24 cellular contexts compared by ENCODE assay signal in genomic region chrX:19245711-19246269, GRCh38.
A peak's percentile ranks its signal among the peaks of the same experiment; 100 is the strongest.
DNase-seq lines count a peak whose midpoint lies in the region; ATAC-seq, FAIRE-seq and TF ChIP-seq lines count a peak whose summit lies in the region.
"Had no signal": no experiment of that assay in that cellular context is flagged by ENCODE, and none has a peak within 500 bp of the region (broad histone marks: within the 10 kb centered on the region; RNA-seq: fewer than 3 reads in every experiment).

No MANE protein-coding gene starts in this region.

- TF ChIP-seq RAD21 in liver (IDR thresholded peaks at IDR 0.05) = no peak

- no peak overlapping the region for H3K4me3 Mint-ChIP-seq in mesothelial cell of epicardium
- H3K4me3 Mint-ChIP-seq: CD8-positive, alpha-beta T cell; GM23338 had no signal

- H3K4me1 ChIP-seq in endothelial cell of umbilical vein (ENCODE audit: control insufficient read depth, extremely low read depth, insufficient read depth, low read length) = no peaks in the 10 kb centered on the region
- H3K4me1 ChIP-seq in liver (ENCODE audit: control insufficient read depth in 4 of 4, insufficient read depth in 4 of 4, low read length in 3 of 4) = peaks cover 0 to 7% (median 1%) of the 10 kb centered on the region in 4 donors
- no peaks in the 10 kb centered on the region for H3K4me1 ChIP-seq in thyroid gland
- H3K4me1 ChIP-seq in foreskin keratinocyte = no peaks in the 10 kb centered on the region
- H3K4me1 ChIP-seq: BLaER1 treated with 17β-estradiol and CSF1 and Interleukin-3, amounts not matched to agents 10 nM and 100 nM had no signal

- no peak for ATAC-seq in foreskin keratinocyte
- ATAC-seq: CD8-positive, alpha-beta T cell; GM23338; HCT116; K562 had no signal

- H3K36me3 Mint-ChIP-seq in mesothelial cell of epicardium = no peaks in the 10 kb centered on the region
- H3K36me3 Mint-ChIP-seq: CD8-positive, alpha-beta T cell had no signal

- H3K27ac Mint-ChIP-seq in mesothelial cell of epicardium = no peak overlapping the region
- H3K27ac Mint-ChIP-seq: CD8-positive, alpha-beta T cell; GM23338 had no signal

- H3K4me3 ChIP-seq in endothelial cell of umbilical vein (replicated peaks in 1 of 3; ENCODE audit: insufficient read depth in 1 of 3, low read depth in 1 of 3, low read length in 3 of 3) = no peak overlapping the region
- H3K4me3 ChIP-seq in liver (ENCODE audit: low read depth in 1 of 3, low read length in 3 of 3) = no peak overlapping the region
- H3K4me3 ChIP-seq in thyroid gland (replicated peaks in 1 of 3) = no peak overlapping the region
- H3K4me3 ChIP-seq: BLaER1 treated with 17β-estradiol and CSF1 and Interleukin-3, amounts not matched to agents 10 nM and 100 nM; GM23338; K562; SK-N-MC had no signal

- no peaks in the 10 kb centered on the region for H3K27me3 ChIP-seq in endothelial cell of umbilical vein (ENCODE audit: control insufficient read depth in 2 of 2, insufficient read depth in 2 of 2, low read length in 2 of 2)
- no peaks in the 10 kb centered on the region for H3K27me3 ChIP-seq in liver (ENCODE audit: control insufficient read depth in 4 of 4, insufficient read depth in 4 of 4, low read length in 3 of 4)
- H3K27me3 ChIP-seq in thyroid gland = no peaks in the 10 kb centered on the region
- H3K27me3 ChIP-seq in foreskin keratinocyte = no peaks in the 10 kb centered on the region

- H3K9me3 ChIP-seq in endothelial cell of umbilical vein (replicated peaks; ENCODE audit: control insufficient read depth, insufficient read depth, low read length) = no peaks in the 10 kb centered on the region
- H3K9me3 ChIP-seq in liver (ENCODE audit: control insufficient read depth in 4 of 4, low read length in 3 of 4) = peaks cover 0 to under 1% (median 0%) of the 10 kb centered on the region in 4 donors
- H3K9me3 ChIP-seq in thyroid gland = no peaks in the 10 kb centered on the region

- peak; percentile 18 for DNase-seq in AG09319 (ENCODE audit: extremely low read depth, low read depth)
- DNase-seq in HuH-7 (ENCODE audit: low spot score) = peak; percentile 2
- DNase-seq in endothelial cell of umbilical vein (ENCODE audit: low read depth, low spot score) = no peak
- no peak for DNase-seq in globus pallidus (ENCODE audit: low spot score)
- no peak for DNase-seq in mesothelial cell of epicardium (ENCODE audit: low spot score in 2 of 2, unreplicated experiment in 2 of 2)
- DNase-seq in thyroid gland = no peak
- DNase-seq in foreskin keratinocyte = no peak
- DNase-seq: Calu3; CD8-positive, alpha-beta T cell; NCI-H1436 treated with DMSO at 0.1 percent for 48 hours; NCI-H2081; NCI-H2227 treated with DMSO at 0.1 percent for 48 hours; NCI-H524; NCI-H82; OCI-M1; SHP77 had no signal

- 27% methylated on average over 4 of the region's 4 CpGs for WGBS in liver
- 44 to 45% methylated on average over 4 of the region's 4 CpGs for WGBS in thyroid gland, 2 donors

- H3K9me1 ChIP-seq in endothelial cell of umbilical vein (replicated peaks; ENCODE audit: control insufficient read depth, extremely low read depth, insufficient read depth, low read length) = no peaks in the 10 kb centered on the region

- no TSS peak for BruUV-seq in endothelial cell of umbilical vein (replicated peaks; lab: Mats Ljungman, UMichigan)

- no peaks in the 10 kb centered on the region for H4K20me1 ChIP-seq in endothelial cell of umbilical vein (replicated peaks; ENCODE audit: control insufficient read depth, extremely low read depth, insufficient read depth, low read length)
- H4K20me1 ChIP-seq: BLaER1 treated with 17β-estradiol and CSF1 and Interleukin-3, amounts not matched to agents 10 nM and 100 nM had no signal

- peaks cover 2% of the 10 kb centered on the region for H3K27me3 Mint-ChIP-seq in mesothelial cell of epicardium (ENCODE audit: low read depth)

- dilution Hi-C loops in endothelial cell of umbilical vein (cut with MboI; ENCODE audit: extremely low pct_ligation_motif_present, low sequenced_read_pairs) = no loop called here

- H3K79me2 ChIP-seq in endothelial cell of umbilical vein (ENCODE audit: control insufficient read depth, insufficient read depth, low read length) = no peaks in the 10 kb centered on the region

- H3K36me3 ChIP-seq in endothelial cell of umbilical vein (ENCODE audit: control insufficient read depth in 2 of 2, extremely low read depth in 1 of 2, insufficient read depth in 2 of 2, low read length in 2 of 2) = no peaks in the 10 kb centered on the region
- no peaks in the 10 kb centered on the region for H3K36me3 ChIP-seq in liver (ENCODE audit: control insufficient read depth in 4 of 4, insufficient read depth in 3 of 4, low read depth in 1 of 4, low read length in 3 of 4)
- no peaks in the 10 kb centered on the region for H3K36me3 ChIP-seq in thyroid gland
- H3K36me3 ChIP-seq: BLaER1 treated with 17β-estradiol and CSF1 and Interleukin-3, amounts not matched to agents 10 nM and 100 nM had no signal

- H3K9ac ChIP-seq in endothelial cell of umbilical vein (replicated peaks; ENCODE audit: extremely low read depth, insufficient read depth, low read length) (no peak overlapping the region), liver (ENCODE audit: low read depth in 1 of 2, low read length in 2 of 2) (no peak overlapping the region)
- H3K9ac ChIP-seq: BLaER1 treated with 17β-estradiol and CSF1 and Interleukin-3, amounts not matched to agents 10 nM and 100 nM had no signal

- H2AFZ ChIP-seq in endothelial cell of umbilical vein (ENCODE audit: low read depth, low read length) = no peak overlapping the region
- H2AFZ ChIP-seq: GM23338 had no signal

- TF ChIP-seq CTCF in AG09319 (IDR thresholded peaks at IDR 0.05; ENCODE audit: low read depth, low read length) = no peak
- TF ChIP-seq CTCF in endothelial cell of umbilical vein (IDR thresholded peaks at IDR 0.05; ENCODE audit: extremely low read depth in 1 of 2, insufficient read depth in 1 of 2, low read depth in 1 of 2, low read length in 2 of 2) = no peak
- no peak for TF ChIP-seq CTCF in liver (IDR thresholded peaks at IDR 0.05; ENCODE audit: low read depth, low read length, missing input control)
- no peak for TF ChIP-seq CTCF in mesothelial cell of epicardium (IDR thresholded peaks at IDR 0.05; ENCODE audit: unreplicated experiment)
- TF ChIP-seq CTCF in thyroid gland (IDR thresholded peaks at IDR 0.05) = no peak
- no peak for TF ChIP-seq CTCF in foreskin keratinocyte (conservative IDR thresholded peaks at IDR 0.05)

- no peak overlapping the region for H3K4me2 ChIP-seq in endothelial cell of umbilical vein (ENCODE audit: insufficient read depth, low read length)
- H3K4me2 ChIP-seq: BLaER1 treated with 17β-estradiol and CSF1 and Interleukin-3, amounts not matched to agents 10 nM and 100 nM; GM23338 had no signal

- H3K27ac ChIP-seq in endothelial cell of umbilical vein (ENCODE audit: insufficient read depth, low read depth, low read length) = no peak overlapping the region
- no peak overlapping the region for H3K27ac ChIP-seq in liver (ENCODE audit: low read depth in 1 of 2, low read length in 2 of 2)
- no peak overlapping the region for H3K27ac ChIP-seq in thyroid gland
- no peak overlapping the region for H3K27ac ChIP-seq in foreskin keratinocyte
- H3K27ac ChIP-seq: BLaER1 treated with 17β-estradiol and CSF1 and Interleukin-3, amounts not matched to agents 10 nM and 100 nM; SK-N-MC had no signal

- H3K9me3 Mint-ChIP-seq in mesothelial cell of epicardium = peaks cover 63% of the 10 kb centered on the region

- TF ChIP-seq POLR2A in endothelial cell of umbilical vein (IDR thresholded peaks at IDR 0.05; ENCODE audit: low read depth, low read length) = no peak
- no peak for TF ChIP-seq POLR2A in thyroid gland (IDR thresholded peaks at IDR 0.05)

- H3K4me1 Mint-ChIP-seq in mesothelial cell of epicardium = no peaks in the 10 kb centered on the region

- intact Hi-C loops in endothelial cell of umbilical vein (cut with micrococcal nuclease) (no loop called here), thyroid gland (cut with DNase I) (no loop called here)

- POLR2A ChIA-PET in endothelial cell of umbilical vein (lab: Charles Lee) = no interaction called here

- FAIRE-seq in endothelial cell of umbilical vein (lab: Jason Lieb, UNC) = peak; percentile 61
- FAIRE-seq: GM12891, GM19239, K562 had no signal

- CTCF ChIA-PET in endothelial cell of umbilical vein (lab: Charles Lee) = no interaction called here

TF ChIP-seq in endothelial cell of umbilical vein, 7 proteins besides CTCF, POLR2A, EP300 and RAD21:
- no peak for TF ChIP-seq EZH2 (IDR thresholded peaks at IDR 0.05; ENCODE audit: borderline replicate concordance, low read depth, low read length, severe bottlenecking)
- TF ChIP-seq JUN (IDR thresholded peaks at IDR 0.05; ENCODE audit: borderline replicate concordance, insufficient read depth, insufficient read length, low read depth) = no peak
- no peak for TF ChIP-seq MYC (IDR thresholded peaks at IDR 0.05; ENCODE audit: low read depth, low read length)
- TF ChIP-seq GATA2 (IDR thresholded peaks at IDR 0.05; ENCODE audit: insufficient read depth, insufficient read length, low read depth, low read length) = no peak
- TF ChIP-seq POLR2AphosphoS5 (IDR thresholded peaks at IDR 0.05; ENCODE audit: insufficient read depth, low read depth, low read length) = no peak
- no peak for TF ChIP-seq MAX (IDR thresholded peaks at IDR 0.05; ENCODE audit: insufficient read depth, insufficient read length)
- no peak for TF ChIP-seq FOS (IDR thresholded peaks at IDR 0.05; ENCODE audit: borderline replicate concordance, insufficient read depth, low read length)

TF ChIP-seq in liver, 16 proteins besides CTCF, POLR2A, EP300 and RAD21 (continues in another document):
- TF ChIP-seq FOXA2 (IDR thresholded peaks at IDR 0.05) = peak; percentile 85
- TF ChIP-seq HNF4A (conservative IDR thresholded peaks at IDR 0.05) = peak; percentile 65 to 68
- no peak for TF ChIP-seq ATF3 (IDR thresholded peaks at IDR 0.05)
- peak in 1 of 2 donors; percentile 37 for TF ChIP-seq RXRA (IDR thresholded peaks at IDR 0.05)

Comparison
In these comparisons a context has a peak if more than half of its experiments do, and no peak if none do; other contexts are left out.
1. DNase-seq: peak in AG09319 (single experiment) and HuH-7 (single experiment); none in endothelial cell of umbilical vein (single experiment), globus pallidus (single experiment), mesothelial cell of epicardium (0 of 2), thyroid gland (0 of 2) and foreskin keratinocyte (0 of 2).